15 cellular contexts compared by ENCODE assay signal in genomic region chr3:108126348-108126747, GRCh38. TPM values are rescaled to one million over a fixed set of nuclear protein-coding genes. Genes with fewer than 3 reads are reported as not detected.
DNase-seq lines count a peak whose midpoint lies in the region; ATAC-seq and TF ChIP-seq lines count a peak whose summit lies in the region.
"Had no signal": no experiment of that assay in that cellular context is flagged by ENCODE, and none has a peak within 500 bp of the region (broad histone marks: within the 10 kb centered on the region; RNA-seq: fewer than 3 reads in every experiment).

No MANE protein-coding gene starts in this region.

- peaks cover 67% of the 10 kb centered on the region for H3K4me1 Mint-ChIP-seq in activated CD8-positive, alpha-beta memory T cell treated with anti-CD3 and anti-CD28 coated beads, Interleukin-2, amount 10 ng/mL, durations not matched to agents 7 days and 5 days
- H3K4me1 Mint-ChIP-seq in activated naive CD8-positive, alpha-beta T cell treated with anti-CD3 and anti-CD28 coated beads for 36 hours = peaks cover 68% of the 10 kb centered on the region
- H3K4me1 Mint-ChIP-seq in stimulated activated effector memory CD8-positive, alpha-beta T cell treated with anti-CD3 and anti-CD28 coated beads, Interleukin-12 subunit alpha, Interleukin-12 subunit beta, amount 100 ng/mL, for 72 hours = peaks cover 69% of the 10 kb centered on the region

- intact Hi-C loops in breast epithelium (cut with DNase I; ENCODE audit: low total_unique reads) = no loop called here

- H3K36me3 ChIP-seq in KOPT-K1 (ENCODE audit: insufficient read depth, low read length) (peaks cover 11% of the 10 kb centered on the region), breast epithelium (no peaks in the 10 kb centered on the region)

- H3K4me3 ChIP-seq in breast epithelium = no peak overlapping the region

- H3K4me1 ChIP-seq in breast epithelium = no peaks in the 10 kb centered on the region

- H3K27ac Mint-ChIP-seq in activated CD8-positive, alpha-beta memory T cell treated with anti-CD3 and anti-CD28 coated beads, Interleukin-2, amount 10 ng/mL, durations not matched to agents 7 days and 5 days = peak overlapping the region; percentile 93
- peak overlapping the region; percentile 100 for H3K27ac Mint-ChIP-seq in activated naive CD8-positive, alpha-beta T cell treated with anti-CD3 and anti-CD28 coated beads for 36 hours
- H3K27ac Mint-ChIP-seq in stimulated activated effector memory CD8-positive, alpha-beta T cell treated with anti-CD3 and anti-CD28 coated beads, Interleukin-12 subunit alpha, Interleukin-12 subunit beta, amount 100 ng/mL, for 72 hours = peak overlapping the region; percentile 99
- H3K27ac Mint-ChIP-seq: HFFc6 had no signal

- no peak for ATAC-seq in activated CD8-positive, alpha-beta memory T cell treated with anti-CD3 and anti-CD28 coated beads, Interleukin-2, amount 10 ng/mL, durations not matched to agents 7 days and 5 days
- ATAC-seq in stimulated activated effector memory CD8-positive, alpha-beta T cell treated with anti-CD3 and anti-CD28 coated beads, Interleukin-12 subunit alpha, Interleukin-12 subunit beta, amount 100 ng/mL, for 72 hours = no peak
- no peak for ATAC-seq in GM18517 (IDR thresholded peaks at IDR 0.05; ENCODE audit: unreplicated experiment)

- no peaks in the 10 kb centered on the region for H3K27me3 ChIP-seq in breast epithelium

- no peak for DNase-seq in activated CD8-positive, alpha-beta memory T cell treated with anti-CD3 and anti-CD28 coated beads, Interleukin-2, amount 10 ng/mL, durations not matched to agents 7 days and 5 days
- no peak for DNase-seq in activated CD8-positive, alpha-beta memory T cell treated with anti-CD3 and anti-CD28 coated beads for 24 hours
- no peak for DNase-seq in activated naive CD8-positive, alpha-beta T cell treated with anti-CD3 and anti-CD28 coated beads for 36 hours
- no peak for DNase-seq in stimulated activated effector memory CD8-positive, alpha-beta T cell treated with anti-CD3 and anti-CD28 coated beads, Interleukin-12 subunit alpha, Interleukin-12 subunit beta, amount 100 ng/mL, for 72 hours (ENCODE audit: low spot score in 2 of 2)
- no peak for DNase-seq in stimulated activated CD4-positive, alpha-beta T cell treated with anti-CD3 and anti-CD28 coated beads, Interleukin-2, amount 100 ng/mL, for 24 hours
- no peak for DNase-seq in breast epithelium (ENCODE audit: low spot score in 2 of 2)
- DNase-seq: DMS 273 treated with DMSO at 0.1 percent for 48 hours; effector CD8-positive, alpha-beta T cell; HFFc6; NCI-H524 treated with DMSO at 0.1 percent for 48 hours; nephron progenitor cell; right cardiac atrium; SW 1271 had no signal

- no peaks in the 10 kb centered on the region for H3K9me3 ChIP-seq in KOPT-K1 (ENCODE audit: insufficient read depth, low read length, poor library complexity, severe bottlenecking)
- H3K9me3 ChIP-seq in breast epithelium = no peaks in the 10 kb centered on the region

- peak overlapping the region; percentile 91 for H3K4me3 Mint-ChIP-seq in activated CD8-positive, alpha-beta memory T cell treated with anti-CD3 and anti-CD28 coated beads, Interleukin-2, amount 10 ng/mL, durations not matched to agents 7 days and 5 days
- peak overlapping the region; percentile 87 for H3K4me3 Mint-ChIP-seq in activated naive CD8-positive, alpha-beta T cell treated with anti-CD3 and anti-CD28 coated beads for 36 hours
- H3K4me3 Mint-ChIP-seq in stimulated activated effector memory CD8-positive, alpha-beta T cell treated with anti-CD3 and anti-CD28 coated beads, Interleukin-12 subunit alpha, Interleukin-12 subunit beta, amount 100 ng/mL, for 72 hours = peak overlapping the region; percentile 81
- H3K4me3 Mint-ChIP-seq: HFFc6, nephron progenitor cell had no signal

- CTCF ChIA-PET in activated CD8-positive, alpha-beta memory T cell treated with anti-CD3 and anti-CD28 coated beads, Interleukin-2, amount 10 ng/mL, durations not matched to agents 7 days and 5 days (lab: Charles Lee) = interaction anchor here (0.6 to 2.3 kb wide), 6 partner anchors 8 to 279 kb away, joined by 3 to 6 read pairs (median 4); partner anchors contain the start of gene IFT57

- no peak for TF ChIP-seq POLR2A in breast epithelium (IDR thresholded peaks at IDR 0.05)

- peaks cover 28% of the 10 kb centered on the region for H3K36me3 Mint-ChIP-seq in activated CD8-positive, alpha-beta memory T cell treated with anti-CD3 and anti-CD28 coated beads, Interleukin-2, amount 10 ng/mL, durations not matched to agents 7 days and 5 days
- H3K36me3 Mint-ChIP-seq in activated naive CD8-positive, alpha-beta T cell treated with anti-CD3 and anti-CD28 coated beads for 36 hours = peaks cover 58% of the 10 kb centered on the region
- H3K36me3 Mint-ChIP-seq in stimulated activated effector memory CD8-positive, alpha-beta T cell treated with anti-CD3 and anti-CD28 coated beads, Interleukin-12 subunit alpha, Interleukin-12 subunit beta, amount 100 ng/mL, for 72 hours = peaks cover 60% of the 10 kb centered on the region

- H3K27me3 Mint-ChIP-seq in activated CD8-positive, alpha-beta memory T cell treated with anti-CD3 and anti-CD28 coated beads, Interleukin-2, amount 10 ng/mL, durations not matched to agents 7 days and 5 days = peaks cover 2% of the 10 kb centered on the region
- no peaks in the 10 kb centered on the region for H3K27me3 Mint-ChIP-seq in activated naive CD8-positive, alpha-beta T cell treated with anti-CD3 and anti-CD28 coated beads for 36 hours

- TF ChIP-seq CTCF in breast epithelium (IDR thresholded peaks at IDR 0.05) = no peak

- H3K27ac ChIP-seq in KOPT-K1 (ENCODE audit: low read depth, low read length, poor library complexity, severe bottlenecking) (peak overlapping the region; percentile 99), breast epithelium (no peak overlapping the region)

- H3K9me3 Mint-ChIP-seq in activated CD8-positive, alpha-beta memory T cell treated with anti-CD3 and anti-CD28 coated beads, Interleukin-2, amount 10 ng/mL, durations not matched to agents 7 days and 5 days (ENCODE audit: low read depth) = no peaks in the 10 kb centered on the region
- peaks cover 11% of the 10 kb centered on the region for H3K9me3 Mint-ChIP-seq in activated naive CD8-positive, alpha-beta T cell treated with anti-CD3 and anti-CD28 coated beads for 36 hours
- H3K9me3 Mint-ChIP-seq in stimulated activated effector memory CD8-positive, alpha-beta T cell treated with anti-CD3 and anti-CD28 coated beads, Interleukin-12 subunit alpha, Interleukin-12 subunit beta, amount 100 ng/mL, for 72 hours = peaks cover 4% of the 10 kb centered on the region
- H3K9me3 Mint-ChIP-seq: HFFc6, nephron progenitor cell had no signal

RNA-seq across cellular contexts. Expression of gene CD47, which starts 35.5 kb away (rescaled TPM):
- total RNA-seq in activated CD8-positive, alpha-beta memory T cell treated with anti-CD3 and anti-CD28 coated beads, Interleukin-2, amount 10 ng/mL, durations not matched to agents 7 days and 5 days = 100 to 1,000 TPM; 111 to 133 TPM
- 10 to 100 TPM; 84.7 to 85.2 TPM for total RNA-seq in activated naive CD8-positive, alpha-beta T cell treated with anti-CD3 and anti-CD28 coated beads for 36 hours
- 100 to 1,000 TPM in 1 of 3 donors, 10 to 100 TPM in 2; 52.8 to 126 (median 85.5) TPM for total RNA-seq in breast epithelium
